Comparison of ENCODE assay signal across 1 cellular context in genomic region chr14:102774391-102775153, GRCh38.
A peak's percentile ranks its signal among the peaks of the same experiment; 100 is the strongest.
TF ChIP-seq lines count a peak whose summit lies in the region.

No MANE protein-coding gene starts in this region.

TF ChIP-seq in HepG2, 621 proteins besides CTCF, POLR2A, EP300 and RAD21 (continued from another document and continues in another):
- TF ChIP-seq PBX2 (CRISPR knock-in tag; IDR thresholded peaks at IDR 0.05) (no peak), BCL3 (CRISPR knock-in tag; IDR thresholded peaks at IDR 0.05) (no peak; the same call in 1 of the 2 replicates), ZNF598 (CRISPR knock-in tag; IDR thresholded peaks at IDR 0.05; ENCODE audit: borderline replicate concordance) (no peak), ZNF430 (CRISPR knock-in tag; IDR thresholded peaks at IDR 0.05) (no peak), SALL1 (CRISPR knock-in tag; IDR thresholded peaks at IDR 0.05) (no peak), ZXDC (CRISPR knock-in tag; IDR thresholded peaks at IDR 0.05) (no peak), KDM5B (CRISPR knock-in tag; IDR thresholded peaks at IDR 0.05; ENCODE audit: borderline replicate concordance) (no peak), ETV5 (CRISPR knock-in tag; IDR thresholded peaks at IDR 0.05; ENCODE audit: borderline replicate concordance) (no peak), ATF2 (CRISPR knock-in tag; IDR thresholded peaks at IDR 0.05) (no peak), SOX13 (IDR thresholded peaks at IDR 0.05) (no peak), SOX13 (CRISPR knock-in tag; conservative IDR thresholded peaks at IDR 0.05 in 1 of 2, IDR thresholded peaks at IDR 0.05 in 1 of 2) (0 out of 4 replicates have a peak, but pooled peaks of 1 of the 2 experiments have one; percentile 39), ZNF275 (CRISPR knock-in tag; IDR thresholded peaks at IDR 0.05; ENCODE audit: borderline replicate concordance) (no peak), ZBTB10 (CRISPR knock-in tag; IDR thresholded peaks at IDR 0.05; ENCODE audit: borderline replicate concordance) (no peak), KAT2B (IDR thresholded peaks at IDR 0.05; ENCODE audit: borderline replicate concordance, low read depth, low read length) (no peak), HNRNPH1 (optimal IDR thresholded peaks at IDR 0.05; ENCODE audit: low read depth, low read length) (no peak), JUND (CRISPR knock-in tag; IDR thresholded peaks at IDR 0.05) (no peak), CCDC6 (CRISPR knock-in tag; IDR thresholded peaks at IDR 0.05) (no peak), ZNF205 (CRISPR knock-in tag; IDR thresholded peaks at IDR 0.05) (no peak), ZNF331 (CRISPR knock-in tag; IDR thresholded peaks at IDR 0.05) (no peak; the same call in 1 of the 2 replicates), TFAP4 (IDR thresholded peaks at IDR 0.05; ENCODE audit: borderline replicate concordance, low read depth) (no peak), SUZ12 (IDR thresholded peaks at IDR 0.05; ENCODE audit: low read depth, low read length) (no peak), ARID4A (CRISPR knock-in tag; IDR thresholded peaks at IDR 0.05; ENCODE audit: borderline replicate concordance) (peak; percentile 44; the same call in 1 of the 2 replicates), ZNF83 (CRISPR knock-in tag; IDR thresholded peaks at IDR 0.05; ENCODE audit: borderline replicate concordance) (no peak), ZNF101 (CRISPR knock-in tag; IDR thresholded peaks at IDR 0.05; ENCODE audit: borderline replicate concordance, low read depth) (no peak), NR2F2 (IDR thresholded peaks at IDR 0.05; ENCODE audit: borderline replicate concordance, low read depth) (no peak), MED13 (CRISPR knock-in tag; IDR thresholded peaks at IDR 0.05) (no peak), MAZ (IDR thresholded peaks at IDR 0.05; ENCODE audit: borderline replicate concordance, low read depth, low read length) (peak; percentile 55; the same call in 1 of the 2 replicates), MAZ (CRISPR knock-in tag; IDR thresholded peaks at IDR 0.05; ENCODE audit: low read depth) (no peak), ZNF343 (CRISPR knock-in tag; IDR thresholded peaks at IDR 0.05) (no peak), TCF12 (IDR thresholded peaks at IDR 0.05) (no peak), TCF12 (CRISPR knock-in tag; IDR thresholded peaks at IDR 0.05) (no peak), HOXA5 (CRISPR knock-in tag; IDR thresholded peaks at IDR 0.05) (no peak), DNMT1 (CRISPR knock-in tag; IDR thresholded peaks at IDR 0.05) (no peak), SMAD9 (CRISPR knock-in tag; IDR thresholded peaks at IDR 0.05) (no peak), TEAD3 (CRISPR knock-in tag; optimal IDR thresholded peaks at IDR 0.05; ENCODE audit: borderline replicate concordance) (peak; percentile 11), ZNF10 (CRISPR knock-in tag; IDR thresholded peaks at IDR 0.05; ENCODE audit: borderline replicate concordance, low read depth) (no peak), NONO (IDR thresholded peaks at IDR 0.05) (no peak), NONO (CRISPR knock-in tag; conservative IDR thresholded peaks at IDR 0.05) (no peak), ZNF121 (CRISPR knock-in tag; IDR thresholded peaks at IDR 0.05) (no peak), POGZ (CRISPR knock-in tag; IDR thresholded peaks at IDR 0.05) (no peak), DNMT3B (CRISPR knock-in tag; conservative IDR thresholded peaks at IDR 0.05) (no peak), TCF7 (IDR thresholded peaks at IDR 0.05; ENCODE audit: low read depth) (peak; percentile 66), HNF4A (CRISPR knock-in tag; IDR thresholded peaks at IDR 0.05) (peak; percentile 31; the same call in 1 of the 2 replicates), MBNL3 (CRISPR knock-in tag; conservative IDR thresholded peaks at IDR 0.05) (no peak), FOXO1 (CRISPR knock-in tag; IDR thresholded peaks at IDR 0.05) (no peak), HMGXB4 (CRISPR knock-in tag; IDR thresholded peaks at IDR 0.05; ENCODE audit: borderline replicate concordance in 1 of 2, low read depth in 1 of 2) (peak in 1 of 2 experiments; percentile 31; a peak in 1 of 4 replicates), IRF2 (CRISPR knock-in tag; IDR thresholded peaks at IDR 0.05) (no peak), MAF1 (CRISPR knock-in tag; IDR thresholded peaks at IDR 0.05; ENCODE audit: borderline replicate concordance) (no peak), ZNF639 (CRISPR knock-in tag; conservative IDR thresholded peaks at IDR 0.05) (no peak), ZZZ3 (CRISPR knock-in tag; IDR thresholded peaks at IDR 0.05; ENCODE audit: borderline replicate concordance) (no peak)
